In genomic region chr12:19695244-19696098, GRCh38 we compare ENCODE assay signal across 1 cellular context.
TF ChIP-seq lines count a peak whose summit lies in the region.

No MANE protein-coding gene starts in this region.

TF ChIP-seq in SK-N-SH treated with all-trans-retinoic acid at 6 μM for 48 hours, 23 proteins besides CTCF, POLR2A, EP300 and RAD21 (continued from another document):
- TF ChIP-seq TSHZ2 (CRISPR knock-in tag; IDR thresholded peaks at IDR 0.05) = no peak
- TF ChIP-seq ZFP3 (CRISPR knock-in tag; IDR thresholded peaks at IDR 0.05) = no peak
- no peak for TF ChIP-seq RARB (CRISPR knock-in tag; IDR thresholded peaks at IDR 0.05)
- no peak for TF ChIP-seq POU6F1 (CRISPR knock-in tag; IDR thresholded peaks at IDR 0.05; ENCODE audit: borderline replicate concordance, low read depth)
- TF ChIP-seq CSRNP3 (CRISPR knock-in tag; IDR thresholded peaks at IDR 0.05) = no peak
- TF ChIP-seq ZC3H10 (CRISPR knock-in tag; IDR thresholded peaks at IDR 0.05) = no peak
